15 cellular contexts compared by ENCODE assay signal in genomic region chr14:28577187-28577586, GRCh38.
DNase-seq lines count a peak whose midpoint lies in the region; ATAC-seq and TF ChIP-seq lines count a peak whose summit lies in the region.
"Had no signal": no experiment of that assay in that cellular context is flagged by ENCODE, and none has a peak within 500 bp of the region (broad histone marks: within the 10 kb centered on the region; RNA-seq: fewer than 3 reads in every experiment).

No MANE protein-coding gene starts in this region.

- no peak for ATAC-seq in HG02938 (IDR thresholded peaks at IDR 0.05; ENCODE audit: unreplicated experiment)

- H4K20me1 ChIP-seq in SK-N-SH (ENCODE audit: insufficient read depth), result no peaks in the 10 kb centered on the region

- peak overlapping the region; percentile 67 to 70; a peak in 3 of 4 replicates for H3K27ac ChIP-seq in SK-N-SH (ENCODE audit: low read depth in 2 of 2, low read length in 1 of 2)
- H3K27ac ChIP-seq in mesodermal cell (ENCODE audit: low read depth, low read length, severe bottlenecking), result peak overlapping the region; percentile 62

- peak; percentile 40 for DNase-seq in Daoy (ENCODE audit: low read depth)
- DNase-seq in SK-N-SH, result no peak
- peak; percentile 22 for DNase-seq in choroid plexus epithelial cell (ENCODE audit: low read depth)
- no peak for DNase-seq in Ammon's horn (ENCODE audit: low spot score)
- no peak for DNase-seq in HT-29 (ENCODE audit: low spot score)
- DNase-seq in ACHN, result no peak
- DNase-seq: BE2C; CD4-positive, alpha-beta memory T cell; GOT3; NCI-H1048; NCI-H446; NCI-H748 treated with DMSO at 0.1 percent for 48 hours; SHP77 treated with DMSO at 0.1 percent for 48 hours had no signal

- H3K4me3 ChIP-seq in SK-N-SH (ENCODE audit: low read depth in 2 of 2, low read length in 1 of 2) (peak overlapping the region in 1 of 2 experiments; percentile 60; a peak in 1 of 4 replicates), choroid plexus epithelial cell (ENCODE audit: low read depth, low read length) (no peak overlapping the region), mesodermal cell (ENCODE audit: extremely low read depth, insufficient read depth, low read length, poor library complexity, severe bottlenecking) (no peak overlapping the region)

- no peaks in the 10 kb centered on the region for H3K9me2 ChIP-seq in SK-N-SH

- peaks cover 5% of the 10 kb centered on the region for H3F3A ChIP-seq in SK-N-SH (replicated peaks; ENCODE audit: insufficient read depth)

- H3K36me3 ChIP-seq in SK-N-SH (replicated peaks in 1 of 2; ENCODE audit: control insufficient read depth in 1 of 2, insufficient read depth in 2 of 2, low read length in 1 of 2), result no peaks in the 10 kb centered on the region
- no peaks in the 10 kb centered on the region for H3K36me3 ChIP-seq in mesodermal cell (ENCODE audit: control insufficient read depth, insufficient read depth, low read length)
- H3K36me3 ChIP-seq: BE2C had no signal

- H3K4me1 ChIP-seq in SK-N-SH (ENCODE audit: control insufficient read depth in 1 of 2, insufficient read depth in 2 of 2, low read depth in 1 of 2, low read length in 1 of 2) (0 out of 4 replicates have a peak, but pooled peaks cover 0 to 15% of the 10 kb centered on the region in 2 experiments), mesodermal cell (ENCODE audit: control insufficient read depth, insufficient read depth, low read length, poor library complexity, severe bottlenecking) (peaks cover 14% of the 10 kb centered on the region)
- H3K4me1 ChIP-seq: BE2C had no signal

- peak overlapping the region; percentile 84; the same call in 1 of the 2 replicates for H2AFZ ChIP-seq in SK-N-SH (ENCODE audit: low read depth)

- 25% methylated on average over 3 of the region's 3 CpGs for WGBS in SK-N-SH (ENCODE audit: low lambda C conversion rate)
- WGBS in mesodermal cell (ENCODE audit: insufficient coverage in 2 of 2), 2 experiments, result 93 to 100% methylated on average over 2 to 3 of the region's 3 CpGs

- in situ Hi-C loops in ACHN (cut with HindIII; ENCODE audit: low pct_ligation_motif_present, low pct_unique_long_range_greater_than_20kb, low sequenced_read_pairs), result no loop called here

- H3K9me3 ChIP-seq in SK-N-SH (no peaks in the 10 kb centered on the region), mesodermal cell (ENCODE audit: control insufficient read depth, low read length) (peaks cover 8% of the 10 kb centered on the region)
- H3K9me3 ChIP-seq: BE2C had no signal

- no peaks in the 10 kb centered on the region for H3K79me2 ChIP-seq in SK-N-SH (ENCODE audit: insufficient read depth)

- TF ChIP-seq CTCF in SK-N-SH (IDR thresholded peaks at IDR 0.05), result no peak
- no peak for TF ChIP-seq CTCF in choroid plexus epithelial cell (conservative IDR thresholded peaks at IDR 0.05; ENCODE audit: low read depth, low read length)

- H3K9ac ChIP-seq in SK-N-SH, result no peak overlapping the region

- TF ChIP-seq EP300 in SK-N-SH (IDR thresholded peaks at IDR 0.05; ENCODE audit: borderline replicate concordance in 1 of 2, low read depth in 1 of 2, low read length in 1 of 2), result no peak

- peak overlapping the region; percentile 78 for H3K4me2 ChIP-seq in SK-N-SH

- TF ChIP-seq RAD21 in SK-N-SH (IDR thresholded peaks at IDR 0.05; ENCODE audit: low read length), result no peak

- CTCF ChIA-PET in SK-N-SH (lab: Yijun Ruan, JAX), result no interaction called here

- no peaks in the 10 kb centered on the region for H3K27me3 ChIP-seq in SK-N-SH (ENCODE audit: insufficient read depth)
- H3K27me3 ChIP-seq: BE2C had no signal

- POLR2A ChIA-PET in SK-N-SH (lab: Yijun Ruan, JAX), result no interaction called here

TF ChIP-seq in SK-N-SH, 30 proteins besides CTCF, POLR2A, EP300 and RAD21:
- TF ChIP-seq TAF1 (IDR thresholded peaks at IDR 0.05; ENCODE audit: borderline replicate concordance, low read depth, low read length) (no peak), FOXM1 (IDR thresholded peaks at IDR 0.05; ENCODE audit: low read depth) (no peak), RXRA (IDR thresholded peaks at IDR 0.05; ENCODE audit: borderline replicate concordance, low read depth) (no peak), FOSL2 (IDR thresholded peaks at IDR 0.05; ENCODE audit: borderline replicate concordance, low read depth) (no peak), GABPA (IDR thresholded peaks at IDR 0.05; ENCODE audit: low read depth) (no peak), POLR2AphosphoS5 (IDR thresholded peaks at IDR 0.05; ENCODE audit: low read depth, low read length) (no peak), RFX5 (IDR thresholded peaks at IDR 0.05; ENCODE audit: low read length) (no peak), TCF12 (IDR thresholded peaks at IDR 0.05) (no peak), SMC3 (IDR thresholded peaks at IDR 0.05; ENCODE audit: low read depth, low read length) (no peak), MEF2A (IDR thresholded peaks at IDR 0.05; ENCODE audit: borderline replicate concordance, low read depth) (no peak), USF2 (IDR thresholded peaks at IDR 0.05; ENCODE audit: borderline replicate concordance, low read depth, low read length) (no peak)
- TF ChIP-seq, protein P1, sequence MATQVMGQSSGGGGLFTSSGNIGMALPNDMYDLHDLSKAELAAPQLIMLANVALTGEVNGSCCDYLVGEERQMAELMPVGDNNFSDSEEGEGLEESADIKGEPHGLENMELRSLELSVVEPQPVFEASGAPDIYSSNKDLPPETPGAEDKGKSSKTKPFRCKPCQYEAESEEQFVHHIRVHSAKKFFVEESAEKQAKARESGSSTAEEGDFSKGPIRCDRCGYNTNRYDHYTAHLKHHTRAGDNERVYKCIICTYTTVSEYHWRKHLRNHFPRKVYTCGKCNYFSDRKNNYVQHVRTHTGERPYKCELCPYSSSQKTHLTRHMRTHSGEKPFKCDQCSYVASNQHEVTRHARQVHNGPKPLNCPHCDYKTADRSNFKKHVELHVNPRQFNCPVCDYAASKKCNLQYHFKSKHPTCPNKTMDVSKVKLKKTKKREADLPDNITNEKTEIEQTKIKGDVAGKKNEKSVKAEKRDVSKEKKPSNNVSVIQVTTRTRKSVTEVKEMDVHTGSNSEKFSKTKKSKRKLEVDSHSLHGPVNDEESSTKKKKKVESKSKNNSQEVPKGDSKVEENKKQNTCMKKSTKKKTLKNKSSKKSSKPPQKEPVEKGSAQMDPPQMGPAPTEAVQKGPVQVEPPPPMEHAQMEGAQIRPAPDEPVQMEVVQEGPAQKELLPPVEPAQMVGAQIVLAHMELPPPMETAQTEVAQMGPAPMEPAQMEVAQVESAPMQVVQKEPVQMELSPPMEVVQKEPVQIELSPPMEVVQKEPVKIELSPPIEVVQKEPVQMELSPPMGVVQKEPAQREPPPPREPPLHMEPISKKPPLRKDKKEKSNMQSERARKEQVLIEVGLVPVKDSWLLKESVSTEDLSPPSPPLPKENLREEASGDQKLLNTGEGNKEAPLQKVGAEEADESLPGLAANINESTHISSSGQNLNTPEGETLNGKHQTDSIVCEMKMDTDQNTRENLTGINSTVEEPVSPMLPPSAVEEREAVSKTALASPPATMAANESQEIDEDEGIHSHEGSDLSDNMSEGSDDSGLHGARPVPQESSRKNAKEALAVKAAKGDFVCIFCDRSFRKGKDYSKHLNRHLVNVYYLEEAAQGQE (IDR thresholded peaks at IDR 0.05; ENCODE audit: low read depth, low read length), result no peak

Comparison
In these comparisons a context has a peak if more than half of its experiments do, and no peak if none do; other contexts are left out.
1. DNase-seq: peak in Daoy (single experiment) and choroid plexus epithelial cell (single experiment); none in SK-N-SH (single experiment), Ammon's horn (single experiment), HT-29 (single experiment) and ACHN (single experiment).